ENCODE assay signal across 20 cellular contexts in the genomic region with DNA sequence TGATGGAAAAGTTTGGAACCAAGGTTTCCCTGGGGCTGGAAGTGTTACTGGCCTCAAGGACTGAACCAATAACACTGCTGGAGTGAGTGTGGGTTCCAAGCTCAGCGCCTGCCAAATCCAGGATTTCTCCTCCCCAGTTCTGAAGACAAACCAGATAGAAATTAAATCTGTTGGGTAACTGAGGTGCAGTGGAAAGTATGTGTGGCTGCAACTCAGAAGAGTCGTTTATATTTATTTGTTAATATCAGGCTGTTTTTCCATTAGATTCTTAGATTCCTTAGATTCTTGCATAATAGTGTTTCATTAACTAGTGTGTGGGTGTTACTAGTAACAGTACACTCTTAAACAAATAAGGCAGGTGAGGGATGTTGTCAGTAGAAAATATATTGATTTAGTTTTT.
DNase-seq lines count a peak whose midpoint lies in the region; ATAC-seq, FAIRE-seq and TF ChIP-seq lines count a peak whose summit lies in the region.
"Had no signal": no experiment of that assay in that cellular context is flagged by ENCODE, and none has a peak within 500 bp of the region (broad histone marks: within the 10 kb centered on the region; RNA-seq: fewer than 3 reads in every experiment).

No MANE protein-coding gene starts in this region.

- no peak overlapping the region for H3K4me3 Mint-ChIP-seq in stimulated activated effector memory CD8-positive, alpha-beta T cell treated with anti-CD3 and anti-CD28 coated beads, Interleukin-12 subunit alpha, Interleukin-12 subunit beta, amount 100 ng/mL, for 72 hours
- H3K4me3 Mint-ChIP-seq: IgD-negative memory B cell had no signal

- TF ChIP-seq RAD21 in H1 (IDR thresholded peaks at IDR 0.05 in 1 of 2, conservative IDR thresholded peaks at IDR 0.05 in 1 of 2; ENCODE audit: low read depth in 2 of 2, low read length in 2 of 2), result no peak

- H3K4me2 ChIP-seq in H1 (ENCODE audit: insufficient read depth in 1 of 2, low read depth in 2 of 2, low read length in 2 of 2), result no peak overlapping the region; a peak in 1 of 4 replicates
- H3K4me2 ChIP-seq in hepatocyte, result no peak overlapping the region

- H3K4ac ChIP-seq in H1 (replicated peaks; ENCODE audit: insufficient read length, low read depth, low read length), result no peak overlapping the region

- no peak for FAIRE-seq in H1 (lab: Jason Lieb, UNC)
- FAIRE-seq: G401.6, GM12878, keratinocyte had no signal

- intact Hi-C loops in sciatic nerve (cut with DNase I), result no loop called here

- TF ChIP-seq CTCF in H1 (IDR thresholded peaks at IDR 0.05; ENCODE audit: control extremely low read depth in 1 of 3, insufficient read depth in 1 of 3, low read depth in 1 of 3, low read length in 3 of 3) (no peak), hepatocyte (IDR thresholded peaks at IDR 0.05; ENCODE audit: poor library complexity) (no peak), brain microvascular endothelial cell (IDR thresholded peaks at IDR 0.05; ENCODE audit: low read depth, low read length, missing control alignments) (no peak)

- H3K4me3 ChIP-seq in H1 (ENCODE audit: extremely low read depth in 1 of 4, insufficient read depth in 2 of 4, low read depth in 3 of 4, low read length in 4 of 4), result no peak overlapping the region
- H3K4me3 ChIP-seq in hepatocyte, result no peak overlapping the region
- H3K4me3 ChIP-seq in brain microvascular endothelial cell (ENCODE audit: low read depth, low read length), result no peak overlapping the region
- H3K4me3 ChIP-seq: GM12878 had no signal

- H3K27ac Mint-ChIP-seq in stimulated activated effector memory CD8-positive, alpha-beta T cell treated with anti-CD3 and anti-CD28 coated beads, Interleukin-12 subunit alpha, Interleukin-12 subunit beta, amount 100 ng/mL, for 72 hours, result no peak overlapping the region
- H3K27ac Mint-ChIP-seq: activated T-helper 2 cell treated with anti-CD3 and anti-CD28 coated beads, Interferon-gamma antibody, Interleukin-2, Interleukin-4, amounts not matched to agents 10 μg/mL and 5 μg/mL and 100 μg/mL, durations not matched to agents 14 hours and 24 hours and 36 hours; IgD-negative memory B cell had no signal

- no peak overlapping the region for H4K5ac ChIP-seq in H1 (ENCODE audit: insufficient read length, low read depth, low read length)

- no peaks in the 10 kb centered on the region for H3K9me2 ChIP-seq in hepatocyte (replicated peaks; ENCODE audit: insufficient read depth)

- no peak overlapping the region for H3K56ac ChIP-seq in H1 (replicated peaks; ENCODE audit: insufficient read length, low read depth, low read length)

- no peak overlapping the region for H2BK15ac ChIP-seq in H1 (ENCODE audit: low read length)

- H3K4me1 Mint-ChIP-seq in stimulated activated effector memory CD8-positive, alpha-beta T cell treated with anti-CD3 and anti-CD28 coated beads, Interleukin-12 subunit alpha, Interleukin-12 subunit beta, amount 100 ng/mL, for 72 hours, result peaks cover 13% of the 10 kb centered on the region

- H3K9ac ChIP-seq in H1 (replicated peaks in 1 of 4; ENCODE audit: extremely low read depth in 1 of 4, low read depth in 3 of 4, low read length in 3 of 4), result no peak overlapping the region

- no peaks in the 10 kb centered on the region for H4K20me1 ChIP-seq in H1 (replicated peaks in 1 of 2; ENCODE audit: control insufficient read depth in 1 of 2, insufficient read depth in 2 of 2, low read length in 2 of 2)
- H4K20me1 ChIP-seq in hepatocyte (ENCODE audit: insufficient read depth, poor library complexity, severe bottlenecking), result no peaks in the 10 kb centered on the region

- no peaks in the 10 kb centered on the region for H3K36me3 Mint-ChIP-seq in stimulated activated effector memory CD8-positive, alpha-beta T cell treated with anti-CD3 and anti-CD28 coated beads, Interleukin-12 subunit alpha, Interleukin-12 subunit beta, amount 100 ng/mL, for 72 hours
- H3K36me3 Mint-ChIP-seq: IgD-negative memory B cell had no signal

- H2BK20ac ChIP-seq in H1 (ENCODE audit: low read length), result no peak overlapping the region

- 80% methylated on average over 2 of the region's 2 CpGs; no CpG with 5 or more reads in 1 of the 2 experiments for WGBS in H1 (ENCODE audit: extremely low coverage in 1 of 2, insufficient coverage in 1 of 2, insufficient read length in 1 of 2, insufficient replicate concordance in 2 of 2, low coverage in 1 of 2, low lambda C conversion rate in 2 of 2, missing lambda C conversion rate in 1 of 2), 2 experiments
- WGBS in hepatocyte (ENCODE audit: low lambda C conversion rate, missing lambda C conversion rate), result 78% methylated on average over 2 of the region's 2 CpGs

- peak; percentile 19 for DNase-seq in EH (ENCODE audit: low read depth)
- DNase-seq in H1 (ENCODE audit: low read depth in 1 of 2, low spot score in 2 of 2), result no peak
- no peak for DNase-seq in hepatocyte (ENCODE audit: low spot score)
- peak; percentile 82 for DNase-seq in sciatic nerve (ENCODE audit: low spot score)
- DNase-seq in NCI-H1436 treated with DMSO at 0.1 percent for 48 hours (lab: John Stamatoyannopoulos, UW), result no peak
- DNase-seq in hepatic stellate cell (ENCODE audit: low spot score), result no peak
- no peak for DNase-seq in brain microvascular endothelial cell
- DNase-seq in stimulated activated effector memory CD8-positive, alpha-beta T cell treated with anti-CD3 and anti-CD28 coated beads, Interleukin-12 subunit alpha, Interleukin-12 subunit beta, amount 100 ng/mL, for 72 hours (ENCODE audit: low spot score in 2 of 2), result no peak
- DNase-seq: amniotic stem cell, Calu3, NCI-H526 treated with DMSO at 0.1 percent for 48 hours, OCI-M1, T-helper 9 cell had no signal

- H3K27me3 ChIP-seq in H1 (replicated peaks in 1 of 4; ENCODE audit: control insufficient read depth in 3 of 4, extremely low read depth in 1 of 4, insufficient read depth in 3 of 4, low read length in 3 of 4) (no peaks in the 10 kb centered on the region), hepatocyte (no peaks in the 10 kb centered on the region), brain microvascular endothelial cell (replicated peaks) (no peaks in the 10 kb centered on the region)
- H3K27me3 ChIP-seq: neutrophil had no signal

- CTCF ChIA-PET in H1 (lab: Charles Lee; ENCODE audit: partially characterized antibody), result no interaction called here

- no peaks in the 10 kb centered on the region for H3K79me1 ChIP-seq in H1 (ENCODE audit: low read depth, low read length)

- no peak overlapping the region for H3K23ac ChIP-seq in H1 (ENCODE audit: insufficient read length)

- ATAC-seq in sciatic nerve, result peak; percentile 92
- ATAC-seq in stimulated activated effector memory CD8-positive, alpha-beta T cell treated with anti-CD3 and anti-CD28 coated beads, Interleukin-12 subunit alpha, Interleukin-12 subunit beta, amount 100 ng/mL, for 72 hours, result no peak
- ATAC-seq: activated CD4-positive, CD25-positive, alpha-beta regulatory T cell treated with anti-CD3 and anti-CD28 coated beads, Interleukin-2, amount 50 U/mL, for 24 hours; GM12878 had no signal

- no peaks in the 10 kb centered on the region for H3K36me3 ChIP-seq in H1 (ENCODE audit: control insufficient read depth in 2 of 4, insufficient read depth in 4 of 4, low read length in 3 of 4)
- H3K36me3 ChIP-seq in hepatocyte (replicated peaks; ENCODE audit: insufficient read depth, low read depth), result no peaks in the 10 kb centered on the region
- H3K36me3 ChIP-seq in brain microvascular endothelial cell (replicated peaks), result no peaks in the 10 kb centered on the region
- H3K36me3 ChIP-seq: neutrophil had no signal

- H3K9me3 Mint-ChIP-seq in stimulated activated effector memory CD8-positive, alpha-beta T cell treated with anti-CD3 and anti-CD28 coated beads, Interleukin-12 subunit alpha, Interleukin-12 subunit beta, amount 100 ng/mL, for 72 hours, result peaks cover 2% of the 10 kb centered on the region
- H3K9me3 Mint-ChIP-seq: IgD-negative memory B cell had no signal

- POLR2A ChIA-PET in H1 (lab: Charles Lee; ENCODE audit: partially characterized antibody), result no interaction called here

- no peak for TF ChIP-seq EP300 in H1 (IDR thresholded peaks at IDR 0.05; ENCODE audit: borderline replicate concordance in 1 of 2, low read depth in 2 of 2, low read length in 2 of 2)

- H3K79me2 ChIP-seq in H1 (ENCODE audit: control insufficient read depth in 1 of 2, insufficient read depth in 2 of 2, low read length in 2 of 2) (no peaks in the 10 kb centered on the region), hepatocyte (no peaks in the 10 kb centered on the region)

- H2BK12ac ChIP-seq in H1 (ENCODE audit: low read depth, low read length), result no peak overlapping the region

- H2AFZ ChIP-seq in H1 (ENCODE audit: low read length) (peak overlapping the region; percentile 29; the same call in 1 of the 2 replicates), hepatocyte (no peak overlapping the region)

- in situ Hi-C loops in brain microvascular endothelial cell (cut with HindIII; ENCODE audit: low pct_ligation_motif_present, low sequenced_read_pairs), result no loop called here

- no peak for TF ChIP-seq POLR2A in H1 (IDR thresholded peaks at IDR 0.05; ENCODE audit: control extremely low read depth in 1 of 2, low read depth in 2 of 2, low read length in 2 of 2)

- H3K9me3 ChIP-seq in H1 (ENCODE audit: insufficient read depth in 2 of 2, low read depth in 1 of 2, low read length in 1 of 2) (no peaks in the 10 kb centered on the region), hepatocyte (ENCODE audit: low read depth) (no peaks in the 10 kb centered on the region)
- H3K9me3 ChIP-seq: neutrophil had no signal

- no peak overlapping the region for H2AK5ac ChIP-seq in H1 (ENCODE audit: low read depth, low read length)

- H4K91ac ChIP-seq in H1 (replicated peaks; ENCODE audit: insufficient read length, low read length), result no peak overlapping the region

- H2BK5ac ChIP-seq in H1 (ENCODE audit: low read depth, low read length), result no peak overlapping the region

- H3K4me1 ChIP-seq in H1 (replicated peaks in 1 of 4; ENCODE audit: control insufficient read depth in 3 of 4, insufficient read depth in 4 of 4, low read length in 3 of 4), result no peaks in the 10 kb centered on the region; a peak in 1 of 7 replicates
- no peaks in the 10 kb centered on the region for H3K4me1 ChIP-seq in hepatocyte (ENCODE audit: insufficient read depth)

- H2BK120ac ChIP-seq in H1 (replicated peaks; ENCODE audit: low read depth, low read length), result no peak overlapping the region

- no peak overlapping the region for H4K8ac ChIP-seq in H1 (ENCODE audit: extremely low read depth, insufficient read depth, low read length)

- H3K14ac ChIP-seq in H1 (ENCODE audit: insufficient read length), result no peak overlapping the region

- H3K18ac ChIP-seq in H1 (ENCODE audit: extremely low read depth, low read length), result no peak overlapping the region

- H3K27ac ChIP-seq in H1 (ENCODE audit: low read depth, low read length) (no peak overlapping the region), hepatocyte (peak overlapping the region; percentile 22), brain microvascular endothelial cell (no peak overlapping the region)

- no peaks in the 10 kb centered on the region; the same call in 1 of the 2 replicates for H3K23me2 ChIP-seq in H1 (ENCODE audit: low read depth, low read length)

TF ChIP-seq in H1, 55 proteins besides CTCF, POLR2A, EP300 and RAD21 (continues in another document):
- no peak for TF ChIP-seq CHD1 (IDR thresholded peaks at IDR 0.05; ENCODE audit: low read depth, low read length)

Comparison
In these comparisons a context has a peak if more than half of its experiments do, and no peak if none do; other contexts are left out.
1. DNase-seq: peak in EH (single experiment) and sciatic nerve (single experiment); none in H1 (0 of 2), hepatocyte (single experiment), NCI-H1436 treated with DMSO at 0.1 percent for 48 hours (single experiment), hepatic stellate cell (single experiment), brain microvascular endothelial cell (single experiment) and stimulated activated effector memory CD8-positive, alpha-beta T cell treated with anti-CD3 and anti-CD28 coated beads, Interleukin-12 subunit alpha, Interleukin-12 subunit beta, amount 100 ng/mL, for 72 hours (0 of 2).